Comparison of ENCODE assay signal across 10 cellular contexts in the genomic region with DNA sequence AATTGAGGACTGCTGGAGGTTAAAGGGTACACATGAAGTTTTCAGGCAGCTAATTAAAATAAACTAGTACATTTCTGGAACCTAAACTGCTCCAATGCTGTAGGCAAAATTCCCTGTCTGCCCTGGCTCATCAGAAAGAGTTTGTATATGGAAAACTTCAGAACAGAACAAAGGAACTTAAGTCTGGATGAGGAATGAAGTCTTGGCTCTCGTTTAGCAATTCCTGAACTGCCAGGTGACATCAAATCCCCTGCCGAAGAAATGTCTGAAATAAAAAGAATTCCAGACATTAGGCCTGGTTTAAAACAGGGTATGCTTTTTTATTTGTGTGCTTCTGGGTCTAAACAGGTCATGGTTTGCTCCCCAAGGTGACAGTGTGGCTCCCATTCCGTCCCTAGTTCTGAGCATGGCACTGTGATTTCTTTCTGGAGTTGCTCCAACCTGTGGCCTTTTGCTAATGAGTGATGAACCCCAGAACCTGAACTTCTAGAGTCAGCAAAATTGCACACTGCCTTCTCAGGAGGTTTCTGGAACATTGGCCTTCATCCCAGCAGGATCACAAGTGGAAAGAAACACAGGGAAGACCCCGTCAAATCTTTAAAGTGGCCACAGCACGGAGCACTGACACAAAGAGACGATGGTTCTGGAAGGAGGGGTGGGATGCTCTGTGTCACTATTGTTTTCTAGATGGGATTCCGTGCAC.
DNase-seq lines count a peak whose midpoint lies in the region; ATAC-seq, FAIRE-seq and TF ChIP-seq lines count a peak whose summit lies in the region.
"Had no signal": no experiment of that assay in that cellular context is flagged by ENCODE, and none has a peak within 500 bp of the region (broad histone marks: within the 10 kb centered on the region; RNA-seq: fewer than 3 reads in every experiment).

No MANE protein-coding gene starts in this region.

- peak overlapping the region; percentile 75 to 81 for H3K9ac ChIP-seq in duodenal mucosa (ENCODE audit: low read depth in 1 of 2, low read length in 2 of 2)

- H3K4me1 ChIP-seq in RWPE2 (ENCODE audit: insufficient read depth, poor library complexity, severe bottlenecking) (peaks cover 36% of the 10 kb centered on the region), duodenal mucosa (ENCODE audit: control insufficient read depth in 1 of 2, insufficient read depth in 2 of 2, low read length in 2 of 2) (peaks cover 42 to 43% of the 10 kb centered on the region in 2 donors), testis (peaks cover 14% of the 10 kb centered on the region), pancreas (peaks cover 0 to 25% (median 9%) of the 10 kb centered on the region in 3 donors)

- no peak for DNase-seq in RWPE2 (ENCODE audit: low spot score)
- DNase-seq in mucosa of gallbladder (ENCODE audit: low spot score) = peak; percentile 29
- DNase-seq in testis = no peak
- DNase-seq in pancreas = no peak
- no peak for DNase-seq in activated CD8-positive, alpha-beta memory T cell treated with anti-CD3 and anti-CD28 coated beads, Interleukin-2, amount 50 U/mL, for 4 hours
- DNase-seq: activated CD4-positive, alpha-beta T cell treated with anti-CD3 and anti-CD28 coated beads, Interleukin-2, amount 10 ng/mL, durations not matched to agents 7 days and 5 days; NK-92 treated with Interleukin-12 subunit alpha and Interleukin-12 subunit beta, amount 100 ng/mL, for 24 hours had no signal

- no peak overlapping the region for H3K4me3 ChIP-seq in RWPE2 (ENCODE audit: severe bottlenecking)
- peak overlapping the region; percentile 72 to 75 for H3K4me3 ChIP-seq in duodenal mucosa (ENCODE audit: low read depth in 1 of 2, low read length in 2 of 2)
- no peak overlapping the region for H3K4me3 ChIP-seq in testis
- peak overlapping the region in 1 of 4 donors; percentile 17 for H3K4me3 ChIP-seq in pancreas

- intact Hi-C loops in testis (cut with DNase I; ENCODE audit: low total_unique reads) = no loop called here
- intact Hi-C loops in pancreas (cut with DNase I) = no loop called here

- ATAC-seq in RWPE2 (ENCODE audit: low read depth) (no peak), pancreas (no peak), HG02884 (IDR thresholded peaks at IDR 0.05; ENCODE audit: unreplicated experiment) (no peak), HG03280 (IDR thresholded peaks at IDR 0.05; ENCODE audit: unreplicated experiment) (no peak)

- H3K9me3 ChIP-seq in RWPE2 (ENCODE audit: severe bottlenecking) = no peaks in the 10 kb centered on the region
- no peaks in the 10 kb centered on the region for H3K9me3 ChIP-seq in duodenal mucosa (ENCODE audit: control insufficient read depth in 1 of 2, low read length in 2 of 2)
- H3K9me3 ChIP-seq in testis = no peaks in the 10 kb centered on the region
- H3K9me3 ChIP-seq in pancreas = no peaks in the 10 kb centered on the region

- H3K27me3 ChIP-seq in RWPE2 (ENCODE audit: insufficient read depth, poor library complexity, severe bottlenecking) = no peaks in the 10 kb centered on the region
- no peaks in the 10 kb centered on the region for H3K27me3 ChIP-seq in duodenal mucosa (ENCODE audit: control insufficient read depth in 1 of 2, insufficient read depth in 2 of 2, low read length in 2 of 2)
- H3K27me3 ChIP-seq in testis = no peaks in the 10 kb centered on the region
- H3K27me3 ChIP-seq in pancreas = no peaks in the 10 kb centered on the region

- no peak for TF ChIP-seq POLR2A in testis (IDR thresholded peaks at IDR 0.05)

- TF ChIP-seq CTCF in RWPE2 (IDR thresholded peaks at IDR 0.05; ENCODE audit: poor library complexity, severe bottlenecking) (no peak), testis (IDR thresholded peaks at IDR 0.05) (no peak), pancreas (IDR thresholded peaks at IDR 0.05) (no peak)

- no peak for FAIRE-seq in pancreas (lab: Jason Lieb, UNC)

- H3K27ac ChIP-seq in RWPE2 (ENCODE audit: poor library complexity, severe bottlenecking) = peak overlapping the region; percentile 98
- H3K27ac ChIP-seq in duodenal mucosa (ENCODE audit: low read depth, low read length) = peak overlapping the region; percentile 90
- peak overlapping the region; percentile 37 to 88 for H3K27ac ChIP-seq in testis
- peak overlapping the region in 2 of 4 donors; percentile 15 to 77 for H3K27ac ChIP-seq in pancreas

- H3K36me3 ChIP-seq in RWPE2 (ENCODE audit: low read depth) = peaks cover 6% of the 10 kb centered on the region; the same call in 1 of the 2 replicates
- H3K36me3 ChIP-seq in duodenal mucosa (ENCODE audit: control insufficient read depth in 1 of 2, insufficient read depth in 2 of 2, low read length in 2 of 2) = peaks cover 3% of the 10 kb centered on the region in 2 donors
- no peaks in the 10 kb centered on the region for H3K36me3 ChIP-seq in testis (ENCODE audit: low read depth, missing control alignments)
- H3K36me3 ChIP-seq in pancreas = no peaks in the 10 kb centered on the region

- WGBS in testis, 2 donors = 45 to 55% methylated on average over 7 of the region's 7 CpGs
- 58 to 62% methylated on average over 7 of the region's 7 CpGs for WGBS in pancreas, 2 donors

Comparison
In these comparisons a context has a peak if more than half of its experiments do, and no peak if none do; other contexts are left out.
1. H3K4me3 ChIP-seq: peak in duodenal mucosa (2 of 2); none in RWPE2 (single experiment) and testis (0 of 2).